Comparison of ENCODE assay signal across 1 cellular context in the genomic region with DNA sequence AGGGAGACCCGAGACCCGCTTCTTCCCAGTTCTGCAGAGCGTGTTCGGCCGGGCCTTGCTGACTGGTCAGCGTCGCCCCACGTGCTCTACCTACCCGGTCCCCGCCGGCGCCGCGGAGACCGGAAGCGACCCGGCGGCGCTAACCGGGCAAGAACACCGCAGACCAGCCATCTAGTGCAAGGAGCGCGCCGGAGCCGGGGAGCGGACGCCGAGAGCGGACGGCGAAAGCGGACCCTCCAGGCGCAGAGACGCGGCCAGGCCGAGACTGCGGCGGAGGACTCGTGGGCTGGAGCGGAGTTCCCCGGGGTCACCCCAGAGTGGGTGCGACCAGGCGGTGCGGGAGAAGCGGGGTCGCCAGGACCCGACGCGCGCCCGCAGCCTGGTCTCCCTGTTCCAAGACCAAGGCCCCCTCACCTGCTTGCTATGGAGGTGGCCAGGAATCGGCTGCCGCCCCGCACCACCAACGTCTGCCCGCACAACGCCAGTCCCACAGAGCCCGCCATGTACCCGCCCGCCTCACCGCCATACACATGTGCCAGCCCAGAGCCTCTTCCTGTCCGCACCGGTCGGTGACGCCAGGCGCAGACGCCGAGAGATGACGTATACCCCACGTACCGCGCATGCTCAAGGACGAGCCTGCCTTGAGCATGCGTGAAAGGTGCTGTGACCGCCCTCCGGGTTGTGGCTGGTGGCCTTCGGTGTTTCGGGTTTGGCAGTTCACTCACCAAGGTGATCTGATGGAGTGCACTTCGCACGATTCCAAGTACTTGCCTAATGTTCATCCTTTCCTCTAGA.
TF ChIP-seq lines count a peak whose summit lies in the region.

A gene with protein sequence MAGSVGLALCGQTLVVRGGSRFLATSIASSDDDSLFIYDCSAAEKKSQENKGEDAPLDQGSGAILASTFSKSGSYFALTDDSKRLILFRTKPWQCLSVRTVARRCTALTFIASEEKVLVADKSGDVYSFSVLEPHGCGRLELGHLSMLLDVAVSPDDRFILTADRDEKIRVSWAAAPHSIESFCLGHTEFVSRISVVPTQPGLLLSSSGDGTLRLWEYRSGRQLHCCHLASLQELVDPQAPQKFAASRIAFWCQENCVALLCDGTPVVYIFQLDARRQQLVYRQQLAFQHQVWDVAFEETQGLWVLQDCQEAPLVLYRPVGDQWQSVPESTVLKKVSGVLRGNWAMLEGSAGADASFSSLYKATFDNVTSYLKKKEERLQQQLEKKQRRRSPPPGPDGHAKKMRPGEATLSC (minus strand): TSS at position 547 of the 795 bp plus-strand sequence. CDS start 44 bp downstream, at position 503.

TF ChIP-seq in HepG2, 621 proteins besides CTCF, POLR2A, EP300 and RAD21 (continued from another document):
- TF ChIP-seq PHF5A (CRISPR knock-in tag; IDR thresholded peaks at IDR 0.05; ENCODE audit: low read depth, unreplicated experiment) (no peak), FOXK1 (CRISPR knock-in tag; IDR thresholded peaks at IDR 0.05; ENCODE audit: borderline replicate concordance, low read depth) (peak; percentile 74; the same call in 1 of the 2 replicates), SRF (IDR thresholded peaks at IDR 0.05; ENCODE audit: low read depth, low read length) (peak; percentile 68; the same call in 1 of the 2 replicates), THAP11 (CRISPR knock-in tag; IDR thresholded peaks at IDR 0.05) (peak; percentile 94), PRPF4 (IDR thresholded peaks at IDR 0.05; ENCODE audit: low read depth, low read length, poor library complexity, severe bottlenecking) (no peak), ZFX (CRISPR knock-in tag; IDR thresholded peaks at IDR 0.05; ENCODE audit: low read depth) (peak; percentile 67), ZNF136 (CRISPR knock-in tag; IDR thresholded peaks at IDR 0.05; ENCODE audit: low read depth) (peak; percentile 71; the same call in 1 of the 2 replicates), PITX1 (CRISPR knock-in tag; IDR thresholded peaks at IDR 0.05) (no peak), MAF1 (CRISPR knock-in tag; IDR thresholded peaks at IDR 0.05; ENCODE audit: borderline replicate concordance) (peak; percentile 38; the same call in 1 of the 2 replicates), GATA4 (IDR thresholded peaks at IDR 0.05; ENCODE audit: borderline replicate concordance, low read depth) (0 out of 2 replicates have a peak, but pooled peaks have one; percentile 57), ZNF430 (CRISPR knock-in tag; IDR thresholded peaks at IDR 0.05) (no peak), KDM4B (CRISPR knock-in tag; IDR thresholded peaks at IDR 0.05) (peak; percentile 10; the same call in 1 of the 2 replicates), ZNF614 (CRISPR knock-in tag; IDR thresholded peaks at IDR 0.05; ENCODE audit: borderline replicate concordance) (0 out of 2 replicates have a peak, but pooled peaks have one; percentile 0), IKZF1 (IDR thresholded peaks at IDR 0.05) (no peak), ZBTB1 (CRISPR knock-in tag; IDR thresholded peaks at IDR 0.05; ENCODE audit: borderline replicate concordance) (no peak)
- TF ChIP-seq, protein P1, sequence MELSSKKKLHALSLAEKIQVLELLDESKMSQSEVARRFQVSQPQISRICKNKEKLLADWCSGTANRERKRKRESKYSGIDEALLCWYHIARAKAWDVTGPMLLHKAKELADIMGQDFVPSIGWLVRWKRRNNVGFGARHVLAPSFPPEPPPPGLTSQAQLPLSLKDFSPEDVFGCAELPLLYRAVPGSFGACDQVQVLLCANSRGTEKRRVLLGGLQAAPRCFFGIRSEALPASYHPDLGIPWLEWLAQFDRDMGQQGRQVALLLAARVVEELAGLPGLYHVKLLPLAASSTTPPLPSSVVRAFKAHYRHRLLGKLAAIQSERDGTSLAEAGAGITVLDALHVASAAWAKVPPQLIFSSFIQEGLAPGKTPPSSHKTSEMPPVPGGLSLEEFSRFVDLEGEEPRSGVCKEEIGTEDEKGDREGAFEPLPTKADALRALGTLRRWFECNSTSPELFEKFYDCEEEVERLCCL (CRISPR knock-in tag; IDR thresholded peaks at IDR 0.05; ENCODE audit: borderline replicate concordance): no peak; the same call in 1 of the 2 replicates
- TF ChIP-seq, protein P2, sequence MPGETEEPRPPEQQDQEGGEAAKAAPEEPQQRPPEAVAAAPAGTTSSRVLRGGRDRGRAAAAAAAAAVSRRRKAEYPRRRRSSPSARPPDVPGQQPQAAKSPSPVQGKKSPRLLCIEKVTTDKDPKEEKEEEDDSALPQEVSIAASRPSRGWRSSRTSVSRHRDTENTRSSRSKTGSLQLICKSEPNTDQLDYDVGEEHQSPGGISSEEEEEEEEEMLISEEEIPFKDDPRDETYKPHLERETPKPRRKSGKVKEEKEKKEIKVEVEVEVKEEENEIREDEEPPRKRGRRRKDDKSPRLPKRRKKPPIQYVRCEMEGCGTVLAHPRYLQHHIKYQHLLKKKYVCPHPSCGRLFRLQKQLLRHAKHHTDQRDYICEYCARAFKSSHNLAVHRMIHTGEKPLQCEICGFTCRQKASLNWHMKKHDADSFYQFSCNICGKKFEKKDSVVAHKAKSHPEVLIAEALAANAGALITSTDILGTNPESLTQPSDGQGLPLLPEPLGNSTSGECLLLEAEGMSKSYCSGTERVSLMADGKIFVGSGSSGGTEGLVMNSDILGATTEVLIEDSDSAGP (CRISPR knock-in tag; IDR thresholded peaks at IDR 0.05; ENCODE audit: borderline replicate concordance): peak; percentile 88; the same call in 1 of the 2 replicates
- TF ChIP-seq, protein P3, sequence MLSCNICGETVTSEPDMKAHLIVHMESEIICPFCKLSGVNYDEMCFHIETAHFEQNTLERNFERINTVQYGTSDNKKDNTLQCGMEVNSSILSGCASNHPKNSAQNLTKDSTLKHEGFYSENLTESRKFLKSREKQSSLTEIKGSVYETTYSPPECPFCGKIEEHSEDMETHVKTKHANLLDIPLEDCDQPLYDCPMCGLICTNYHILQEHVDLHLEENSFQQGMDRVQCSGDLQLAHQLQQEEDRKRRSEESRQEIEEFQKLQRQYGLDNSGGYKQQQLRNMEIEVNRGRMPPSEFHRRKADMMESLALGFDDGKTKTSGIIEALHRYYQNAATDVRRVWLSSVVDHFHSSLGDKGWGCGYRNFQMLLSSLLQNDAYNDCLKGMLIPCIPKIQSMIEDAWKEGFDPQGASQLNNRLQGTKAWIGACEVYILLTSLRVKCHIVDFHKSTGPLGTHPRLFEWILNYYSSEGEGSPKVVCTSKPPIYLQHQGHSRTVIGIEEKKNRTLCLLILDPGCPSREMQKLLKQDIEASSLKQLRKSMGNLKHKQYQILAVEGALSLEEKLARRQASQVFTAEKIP (CRISPR knock-in tag; IDR thresholded peaks at IDR 0.05; ENCODE audit: borderline replicate concordance): no peak
- TF ChIP-seq, protein P4, sequence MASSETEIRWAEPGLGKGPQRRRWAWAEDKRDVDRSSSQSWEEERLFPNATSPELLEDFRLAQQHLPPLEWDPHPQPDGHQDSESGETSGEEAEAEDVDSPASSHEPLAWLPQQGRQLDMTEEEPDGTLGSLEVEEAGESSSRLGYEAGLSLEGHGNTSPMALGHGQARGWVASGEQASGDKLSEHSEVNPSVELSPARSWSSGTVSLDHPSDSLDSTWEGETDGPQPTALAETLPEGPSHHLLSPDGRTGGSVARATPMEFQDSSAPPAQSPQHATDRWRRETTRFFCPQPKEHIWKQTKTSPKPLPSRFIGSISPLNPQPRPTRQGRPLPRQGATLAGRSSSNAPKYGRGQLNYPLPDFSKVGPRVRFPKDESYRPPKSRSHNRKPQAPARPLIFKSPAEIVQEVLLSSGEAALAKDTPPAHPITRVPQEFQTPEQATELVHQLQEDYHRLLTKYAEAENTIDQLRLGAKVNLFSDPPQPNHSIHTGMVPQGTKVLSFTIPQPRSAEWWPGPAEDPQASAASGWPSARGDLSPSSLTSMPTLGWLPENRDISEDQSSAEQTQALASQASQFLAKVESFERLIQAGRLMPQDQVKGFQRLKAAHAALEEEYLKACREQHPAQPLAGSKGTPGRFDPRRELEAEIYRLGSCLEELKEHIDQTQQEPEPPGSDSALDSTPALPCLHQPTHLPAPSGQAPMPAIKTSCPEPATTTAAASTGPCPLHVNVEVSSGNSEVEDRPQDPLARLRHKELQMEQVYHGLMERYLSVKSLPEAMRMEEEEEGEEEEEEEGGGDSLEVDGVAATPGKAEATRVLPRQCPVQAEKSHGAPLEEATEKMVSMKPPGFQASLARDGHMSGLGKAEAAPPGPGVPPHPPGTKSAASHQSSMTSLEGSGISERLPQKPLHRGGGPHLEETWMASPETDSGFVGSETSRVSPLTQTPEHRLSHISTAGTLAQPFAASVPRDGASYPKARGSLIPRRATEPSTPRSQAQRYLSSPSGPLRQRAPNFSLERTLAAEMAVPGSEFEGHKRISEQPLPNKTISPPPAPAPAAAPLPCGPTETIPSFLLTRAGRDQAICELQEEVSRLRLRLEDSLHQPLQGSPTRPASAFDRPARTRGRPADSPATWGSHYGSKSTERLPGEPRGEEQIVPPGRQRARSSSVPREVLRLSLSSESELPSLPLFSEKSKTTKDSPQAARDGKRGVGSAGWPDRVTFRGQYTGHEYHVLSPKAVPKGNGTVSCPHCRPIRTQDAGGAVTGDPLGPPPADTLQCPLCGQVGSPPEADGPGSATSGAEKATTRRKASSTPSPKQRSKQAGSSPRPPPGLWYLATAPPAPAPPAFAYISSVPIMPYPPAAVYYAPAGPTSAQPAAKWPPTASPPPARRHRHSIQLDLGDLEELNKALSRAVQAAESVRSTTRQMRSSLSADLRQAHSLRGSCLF (CRISPR knock-in tag; IDR thresholded peaks at IDR 0.05; ENCODE audit: borderline replicate concordance): 0 out of 2 replicates have a peak, but pooled peaks have one; percentile 60
